13 cellular contexts compared by ENCODE assay signal in the genomic region with DNA sequence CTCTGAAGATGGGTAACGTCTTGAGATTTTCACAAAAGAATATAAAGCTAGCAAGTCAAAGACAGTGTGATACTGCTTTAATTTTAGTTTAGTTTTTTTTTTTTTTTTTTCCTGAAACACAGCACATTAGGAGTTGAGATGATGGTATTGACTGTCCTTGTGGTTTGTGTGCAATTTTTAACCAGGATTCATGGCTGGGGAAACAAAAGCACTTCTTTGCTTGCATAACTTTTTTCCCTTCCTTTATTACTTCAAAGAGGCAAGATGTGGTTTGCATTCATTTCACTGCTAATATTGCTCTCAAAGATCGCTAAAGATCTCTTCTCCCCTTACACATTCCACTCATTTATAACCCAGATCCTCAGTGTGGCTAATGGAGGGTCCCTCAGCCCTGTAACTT.
A peak's percentile ranks its signal among the peaks of the same experiment; 100 is the strongest.
DNase-seq lines count a peak whose midpoint lies in the region; ATAC-seq and TF ChIP-seq lines count a peak whose summit lies in the region.
"Had no signal": no experiment of that assay in that cellular context is flagged by ENCODE, and none has a peak within 500 bp of the region (broad histone marks: within the 10 kb centered on the region; RNA-seq: fewer than 3 reads in every experiment).

No MANE protein-coding gene starts in this region.

- peak overlapping the region; percentile 25 for H3K4me3 ChIP-seq in GM12865 (ENCODE audit: low read depth, low read length)
- peak overlapping the region in 1 of 3 experiments; percentile 0 for H3K4me3 ChIP-seq in mammary epithelial cell (replicated peaks in 1 of 3; ENCODE audit: insufficient read depth in 1 of 3, low read depth in 2 of 3, low read length in 3 of 3)

- WGBS in mammary epithelial cell (ENCODE audit: low coverage, missing lambda C conversion rate), result 14% methylated on average over 2 of the region's 2 CpGs

- H3K27me3 Mint-ChIP-seq in nephron (ENCODE audit: low read depth), result no peaks in the 10 kb centered on the region
- H3K27me3 Mint-ChIP-seq: dendritic cell treated with granulocyte-macrophage colony-stimulating factor and Interleukin-4, amounts not matched to agents 40 ng/mL and 50 ng/mL, for 4 days had no signal

- TF ChIP-seq CTCF in GM12865 (IDR thresholded peaks at IDR 0.05; ENCODE audit: insufficient read depth, low read depth, low read length, missing control alignments) (no peak), mammary epithelial cell (conservative IDR thresholded peaks at IDR 0.05 in 1 of 2, IDR thresholded peaks at IDR 0.05 in 1 of 2; ENCODE audit: extremely low read depth in 1 of 2, insufficient read depth in 1 of 2, low read depth in 1 of 2, low read length in 2 of 2) (no peak), nephron (IDR thresholded peaks at IDR 0.05; ENCODE audit: unreplicated experiment in 3 of 3) (no peak)

- H3K36me3 ChIP-seq in mammary epithelial cell (ENCODE audit: insufficient read depth, low read length), result no peaks in the 10 kb centered on the region
- H3K36me3 ChIP-seq: vagina had no signal

- CTCF ChIA-PET in mammary epithelial cell (lab: Charles Lee; ENCODE audit: low non-redundant PET), result no interaction called here

- no TSS peak for BruUV-seq in mammary epithelial cell (replicated peaks; lab: Mats Ljungman, UMichigan)

- peak overlapping the region; percentile 75 for H3K4me2 ChIP-seq in mammary epithelial cell (ENCODE audit: insufficient read depth, low read depth, low read length)

- H3K79me2 ChIP-seq in mammary epithelial cell (ENCODE audit: insufficient read depth, low read length), result no peaks in the 10 kb centered on the region

- no peaks in the 10 kb centered on the region for H3K9me3 Mint-ChIP-seq in nephron
- H3K9me3 Mint-ChIP-seq: dendritic cell treated with granulocyte-macrophage colony-stimulating factor and Interleukin-4, amounts not matched to agents 40 ng/mL and 50 ng/mL, for 4 days had no signal

- peak overlapping the region; percentile 92 for H3K9ac ChIP-seq in mammary epithelial cell (ENCODE audit: insufficient read depth, low read length)

- dilution Hi-C loops in mammary epithelial cell (cut with HindIII; ENCODE audit: low sequenced_read_pairs), result no loop called here

- no peaks in the 10 kb centered on the region for H3K9me3 ChIP-seq in mammary epithelial cell (replicated peaks; ENCODE audit: insufficient read depth, low read length)
- H3K9me3 ChIP-seq: vagina had no signal

- no peak for ATAC-seq in left colon
- ATAC-seq: sciatic nerve had no signal

- H3K27me3 ChIP-seq in mammary epithelial cell (ENCODE audit: insufficient read depth, low read length), result no peaks in the 10 kb centered on the region
- H3K27me3 ChIP-seq: vagina had no signal

- intact Hi-C loops in mammary epithelial cell (cut with micrococcal nuclease) (loop anchor here (2.0 kb wide), 2 partner anchors 18 to 34 kb away; no protein-coding TSS in a partner anchor), posterior vena cava (cut with DNase I) (no loop called here), left colon (cut with DNase I, micrococcal nuclease) (no loop called here)

- in situ Hi-C loops in mammary epithelial cell (cut with MboI; ENCODE audit: low sequenced_read_pairs in 2 of 2), result no loop called here

- peak overlapping the region; percentile 98 for H3K27ac ChIP-seq in mammary epithelial cell (ENCODE audit: insufficient read depth, low read depth, low read length)
- H3K27ac ChIP-seq: vagina had no signal

- H3K4me1 Mint-ChIP-seq in nephron, result peaks cover 41% of the 10 kb centered on the region

- no peaks in the 10 kb centered on the region for H4K20me1 ChIP-seq in mammary epithelial cell (ENCODE audit: insufficient read depth, low read length)

- peak overlapping the region; percentile 20 to 37 (median 30) for H3K27ac Mint-ChIP-seq in nephron
- H3K27ac Mint-ChIP-seq: dendritic cell treated with granulocyte-macrophage colony-stimulating factor and Interleukin-4, amounts not matched to agents 40 ng/mL and 50 ng/mL, for 4 days had no signal

- H2AFZ ChIP-seq in mammary epithelial cell (ENCODE audit: low read depth, low read length), result peak overlapping the region; percentile 89

- DNase-seq in GM12865 (ENCODE audit: low read depth) (no peak), MV-4-11 (lab: John Stamatoyannopoulos, UW) (peak; percentile 80), mammary epithelial cell (no peak), posterior vena cava (ENCODE audit: low spot score) (no peak), left colon (no peak), SK-N-DZ (ENCODE audit: low spot score) (no peak)
- DNase-seq: DMS53, NCI-H2029, T-helper 9 cell had no signal

- H3K4me3 Mint-ChIP-seq in nephron, result no peak overlapping the region
- H3K4me3 Mint-ChIP-seq: dendritic cell treated with granulocyte-macrophage colony-stimulating factor and Interleukin-4, amounts not matched to agents 40 ng/mL and 50 ng/mL, for 4 days had no signal

- peaks cover 36% of the 10 kb centered on the region for H3K4me1 ChIP-seq in mammary epithelial cell (ENCODE audit: insufficient read depth, low read length)
- H3K4me1 ChIP-seq: vagina had no signal

- H3K36me3 Mint-ChIP-seq in nephron (ENCODE audit: low read depth), result no peaks in the 10 kb centered on the region
